In the genomic region with DNA sequence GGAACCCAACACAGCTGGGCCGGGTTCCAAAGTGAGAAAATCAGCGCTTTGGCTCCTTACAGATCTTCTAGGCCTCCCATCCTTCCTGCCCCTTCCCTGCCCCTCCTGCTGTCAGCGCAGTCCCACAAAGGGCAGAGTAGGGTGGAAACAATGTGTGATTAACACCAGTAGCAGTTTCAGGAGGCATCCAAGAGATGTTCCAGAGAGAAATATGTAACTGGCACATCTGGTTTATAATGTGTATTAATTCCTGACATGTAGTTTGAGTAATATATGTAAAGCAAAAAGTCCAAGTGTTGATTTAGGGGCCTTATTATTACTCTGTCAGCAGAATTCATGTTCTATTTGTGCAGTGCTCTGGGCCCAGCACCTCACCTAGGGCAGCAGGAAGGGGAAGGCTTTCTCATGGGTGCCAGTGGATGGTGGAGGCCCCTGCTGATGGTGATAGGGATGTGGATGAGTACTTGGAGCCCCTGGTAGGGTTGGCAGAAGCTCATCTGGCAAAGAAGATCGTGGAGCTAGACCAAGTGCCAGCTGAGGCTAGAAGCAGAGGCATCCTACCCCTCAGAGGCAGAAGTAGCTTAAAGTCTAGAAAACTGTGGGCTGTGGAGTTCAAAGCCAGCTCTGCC, we compare ENCODE assay signal across 1 cellular context.
TF ChIP-seq lines count a peak whose summit lies in the region.

No MANE protein-coding gene starts in this region.

TF ChIP-seq in H1, 55 proteins besides CTCF, POLR2A, EP300 and RAD21:
- no peak for TF ChIP-seq TAF1 (IDR thresholded peaks at IDR 0.05; ENCODE audit: low read depth, low read length)
- TF ChIP-seq BCL11A (IDR thresholded peaks at IDR 0.05; ENCODE audit: low read depth in 2 of 2, low read length in 2 of 2), result no peak
- no peak for TF ChIP-seq RFX5 (IDR thresholded peaks at IDR 0.05; ENCODE audit: borderline replicate concordance, low read depth, low read length)
- no peak for TF ChIP-seq GABPA (IDR thresholded peaks at IDR 0.05; ENCODE audit: borderline replicate concordance, insufficient read depth, low read length)
- TF ChIP-seq NRF1 (IDR thresholded peaks at IDR 0.05; ENCODE audit: low read depth, low read length), result no peak
- TF ChIP-seq HDAC2 (IDR thresholded peaks at IDR 0.05; ENCODE audit: borderline replicate concordance in 1 of 2, low read depth in 2 of 2, low read length in 2 of 2), result no peak
TF ChIP-seq in H1: peak in this region for 0.
